Comparison of ENCODE assay signal across 13 cellular contexts in the genomic region with DNA sequence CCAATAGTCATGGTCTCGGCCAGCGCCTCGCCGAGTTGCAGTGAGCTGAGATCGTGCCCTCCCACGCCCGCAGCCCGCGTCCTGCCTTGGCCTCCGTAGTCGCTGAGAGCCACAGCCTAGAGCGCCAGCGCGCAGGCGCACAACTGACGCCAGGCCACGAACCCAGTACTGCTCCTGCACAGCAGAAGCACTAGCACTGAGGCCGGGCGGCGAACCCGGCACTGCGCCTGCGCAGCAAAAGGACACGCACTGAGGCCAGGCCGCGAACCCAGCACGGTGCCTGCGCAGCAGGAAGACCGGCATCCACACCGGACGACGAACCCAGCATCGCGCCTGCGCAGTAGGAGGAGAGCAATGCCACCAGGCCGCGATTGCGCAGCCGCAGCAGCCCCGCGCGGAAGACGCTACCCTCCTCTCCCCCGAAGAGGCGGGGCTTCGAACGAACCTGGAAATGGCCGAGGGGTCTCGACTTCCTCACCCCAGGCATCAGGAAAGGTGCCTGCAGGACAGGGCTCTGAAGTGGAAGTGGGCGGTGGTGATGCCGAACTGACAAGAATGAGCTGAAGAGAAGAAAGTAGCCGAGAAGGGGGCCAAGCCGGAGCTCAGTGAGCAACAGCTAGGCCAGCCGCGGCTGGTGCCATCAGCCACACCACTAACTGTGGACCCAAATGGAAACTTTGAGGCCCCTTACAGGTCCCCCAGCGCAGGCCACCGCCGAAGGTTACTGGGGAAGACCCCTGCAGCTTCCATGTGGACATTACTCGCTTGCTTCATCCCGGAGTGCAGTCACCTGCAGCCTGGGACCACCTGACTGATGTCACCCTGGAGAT. TPM values are rescaled to one million over a fixed set of nuclear protein-coding genes. Genes with fewer than 3 reads are reported as not detected.
DNase-seq lines count a peak whose midpoint lies in the region; ATAC-seq, FAIRE-seq and TF ChIP-seq lines count a peak whose summit lies in the region.
"Had no signal": no experiment of that assay in that cellular context is flagged by ENCODE, and none has a peak within 500 bp of the region (broad histone marks: within the 10 kb centered on the region; RNA-seq: fewer than 3 reads in every experiment).

No MANE protein-coding gene starts in this region.

- H3K4me3 ChIP-seq in aorta (ENCODE audit: low read length in 2 of 2): no peak overlapping the region
- no peak overlapping the region for H3K4me3 ChIP-seq in small intestine (ENCODE audit: low read depth in 1 of 2, low read length in 2 of 2)
- H3K4me3 ChIP-seq: BLaER1, GM12878 had no signal

- peak; percentile 59 for ATAC-seq in foreskin keratinocyte
- ATAC-seq in aorta (ENCODE audit: low FRiP score): peak; percentile 33
- ATAC-seq: GM12878 had no signal

- intact Hi-C loops in aorta (cut with DNase I): no loop called here

- WGBS in aorta, 2 donors: 36% methylated on average over 59 to 60 of the region's 60 CpGs
- 52 to 80% (median 66%) methylated on average over 60 of the region's 60 CpGs for WGBS in small intestine, 3 donors

- no peak overlapping the region for H3K4me3 Mint-ChIP-seq in osteocyte (ENCODE audit: unreplicated experiment)
- H3K4me3 Mint-ChIP-seq: nephron progenitor cell had no signal

- H3K27me3 Mint-ChIP-seq in osteocyte (ENCODE audit: unreplicated experiment): peaks cover 48% of the 10 kb centered on the region

- no peaks in the 10 kb centered on the region for H3K9me3 Mint-ChIP-seq in osteocyte (ENCODE audit: unreplicated experiment)

- H3K4me1 Mint-ChIP-seq in osteocyte (ENCODE audit: unreplicated experiment): no peaks in the 10 kb centered on the region

- peak; percentile 46 for DNase-seq in stimulated activated CD4-positive, alpha-beta T cell treated with anti-CD3 and anti-CD28 coated beads, Interleukin-12 subunit alpha, Interleukin-12 subunit beta, amount 100 ng/mL, for 4 hours
- DNase-seq in stimulated activated CD4-positive, alpha-beta T cell treated with anti-CD3 and anti-CD28 coated beads, Interleukin-2, amount 100 ng/mL, for 48 hours: no peak
- DNase-seq in foreskin keratinocyte: no peak
- DNase-seq in osteocyte (ENCODE audit: extremely low spot score, unreplicated experiment): peak; percentile 84
- peak; percentile 58 to 78 for DNase-seq in aorta
- no peak for DNase-seq in small intestine
- no peak for DNase-seq in NOMO-1 (lab: John Stamatoyannopoulos, UW; ENCODE audit: unreplicated experiment in 2 of 2)
- DNase-seq in inferior parietal cortex (ENCODE audit: extremely low spot score): no peak
- DNase-seq: NCI-H774, nephron progenitor cell, T1000 had no signal

- no peaks in the 10 kb centered on the region for H3K36me3 ChIP-seq in aorta (ENCODE audit: control insufficient read depth in 1 of 2, insufficient read depth in 2 of 2, low read length in 1 of 2)
- H3K36me3 ChIP-seq in small intestine (ENCODE audit: control insufficient read depth in 2 of 2, insufficient read depth in 2 of 2, low read length in 2 of 2): no peaks in the 10 kb centered on the region
- H3K36me3 ChIP-seq: BLaER1 had no signal

- TF ChIP-seq CTCF in foreskin keratinocyte (conservative IDR thresholded peaks at IDR 0.05): no peak
- no peak for TF ChIP-seq CTCF in osteocyte (IDR thresholded peaks at IDR 0.05)

- no peak overlapping the region for H3K27ac ChIP-seq in foreskin keratinocyte
- H3K27ac ChIP-seq in aorta (ENCODE audit: low read depth in 1 of 2, low read length in 2 of 2): no peak overlapping the region
- H3K27ac ChIP-seq in small intestine (ENCODE audit: low read depth in 1 of 2, low read length in 1 of 2): no peak overlapping the region
- H3K27ac ChIP-seq: BLaER1 had no signal

- H3K9me3 ChIP-seq in aorta (ENCODE audit: control insufficient read depth, low read length): no peaks in the 10 kb centered on the region
- H3K9me3 ChIP-seq in small intestine (ENCODE audit: control insufficient read depth, low read depth): no peaks in the 10 kb centered on the region
- H3K9me3 ChIP-seq: BLaER1 had no signal

- H3K4me1 ChIP-seq in foreskin keratinocyte (no peaks in the 10 kb centered on the region), aorta (ENCODE audit: control insufficient read depth in 1 of 2, insufficient read depth in 2 of 2, low read length in 2 of 2) (no peaks in the 10 kb centered on the region), small intestine (ENCODE audit: control insufficient read depth in 2 of 2, insufficient read depth in 1 of 2, low read depth in 1 of 2, low read length in 1 of 2) (no peaks in the 10 kb centered on the region)
- H3K4me1 ChIP-seq: BLaER1 had no signal

- H3K27me3 ChIP-seq in foreskin keratinocyte: peaks cover 49% of the 10 kb centered on the region
- H3K27me3 ChIP-seq in aorta (ENCODE audit: control insufficient read depth in 1 of 2, insufficient read depth in 2 of 2, low read length in 1 of 2): no peaks in the 10 kb centered on the region
- no peaks in the 10 kb centered on the region for H3K27me3 ChIP-seq in small intestine (ENCODE audit: control insufficient read depth in 2 of 2, insufficient read depth in 2 of 2, low read length in 2 of 2)
- H3K27me3 ChIP-seq: BLaER1 had no signal

- FAIRE-seq in small intestine (lab: Jason Lieb, UNC): no peak
- FAIRE-seq: GM12878 had no signal

- no peaks in the 10 kb centered on the region for H3K36me3 Mint-ChIP-seq in osteocyte (ENCODE audit: unreplicated experiment)

- no peak overlapping the region for H3K27ac Mint-ChIP-seq in osteocyte (ENCODE audit: unreplicated experiment)
- H3K27ac Mint-ChIP-seq: nephron progenitor cell had no signal

RNA-seq across cellular contexts. Expression of a gene that starts 7.5 kb away (rescaled TPM):
- not detected in 2 replicates for total RNA-seq in foreskin keratinocyte
- polyA plus RNA-seq in foreskin keratinocyte: not detected in 2 replicates
- 1.8 and 2.0 TPM in 2 replicates for total RNA-seq in osteocyte
- 10 to 100 TPM in 1 of 2 donors, 1 to 10 TPM in 1; 6.5 to 38.4 TPM for total RNA-seq in aorta
- 10 to 100 TPM in 1 of 2 donors, 1 to 10 TPM in 1; 9.3 to 18.2 TPM for polyA plus RNA-seq in aorta
- polyA plus RNA-seq in small intestine: 10 to 100 TPM in 1 of 3 donors, 1 to 10 TPM in 2; 7.7 to 15.1 (median 9.4) TPM
- total RNA-seq: GM12878 had no signal
- polyA plus RNA-seq: GM12878 had no signal

RNA-seq across cellular contexts. Expression of a gene that starts 24.5 kb away (rescaled TPM):
- total RNA-seq in foreskin keratinocyte (not detected in 2 replicates), osteocyte (not detected in 2 replicates), aorta (under 1 TPM in 1 of 2 donors, not detected in 1; 0.69 TPM)
- polyA plus RNA-seq in foreskin keratinocyte (not detected in 2 replicates), aorta (under 1 TPM in 1 of 2 donors, not detected in 1; 0.08 TPM), small intestine (under 1 TPM in 1 of 3 donors, not detected in 2; 0.24 TPM)
- total RNA-seq: GM12878 had no signal
- polyA plus RNA-seq: GM12878 had no signal

RNA-seq across cellular contexts. Expression of a gene that starts 28.3 kb away (rescaled TPM):
- not detected in 2 replicates for total RNA-seq in foreskin keratinocyte
- polyA plus RNA-seq in foreskin keratinocyte: not detected in 2 replicates
- not detected in 2 replicates for total RNA-seq in osteocyte
- total RNA-seq in aorta: not detected
- not detected for polyA plus RNA-seq in aorta
- polyA plus RNA-seq in small intestine: not detected
- total RNA-seq: GM12878 had no signal

Comparison
In these comparisons a context has a peak if more than half of its experiments do, and no peak if none do; other contexts are left out.
1. DNase-seq: peak in stimulated activated CD4-positive, alpha-beta T cell treated with anti-CD3 and anti-CD28 coated beads, Interleukin-12 subunit alpha, Interleukin-12 subunit beta, amount 100 ng/mL, for 4 hours (single experiment), osteocyte (single experiment) and aorta (2 of 2); none in stimulated activated CD4-positive, alpha-beta T cell treated with anti-CD3 and anti-CD28 coated beads, Interleukin-2, amount 100 ng/mL, for 48 hours (0 of 2), foreskin keratinocyte (0 of 2), small intestine (single experiment), NOMO-1 (0 of 2) and inferior parietal cortex (single experiment).